In the genomic region with DNA sequence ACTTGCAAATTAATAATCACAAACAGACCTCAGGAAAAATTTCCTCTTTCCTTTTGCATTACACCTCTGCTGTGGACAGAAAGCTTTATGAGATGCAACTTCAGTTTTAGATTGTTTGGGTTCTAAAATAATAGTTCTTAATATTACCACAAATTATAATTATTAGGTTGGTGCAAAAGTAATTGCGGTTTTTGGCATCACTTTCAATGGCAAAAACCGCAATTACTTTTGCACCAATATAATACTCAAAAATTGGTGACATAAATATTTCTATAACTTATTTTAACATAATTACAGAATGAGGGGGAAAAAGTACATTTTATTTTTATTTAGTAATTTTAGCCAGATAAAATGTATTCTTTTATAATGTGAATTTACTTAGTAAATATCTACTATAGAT, we compare ENCODE assay signal across 22 cellular contexts.
"Had no signal": no experiment of that assay in that cellular context is flagged by ENCODE, and none has a peak within 500 bp of the region (broad histone marks: within the 10 kb centered on the region; RNA-seq: fewer than 3 reads in every experiment).

No MANE protein-coding gene starts in this region.

- FAIRE-seq: keratinocyte, urothelium cell line had no signal

- H3K4me1 ChIP-seq: left lung, right atrium auricular region, suprapubic skin, tibial artery, upper lobe of right lung had no signal

- H3K36me3 ChIP-seq: left lung, ovary, right atrium auricular region, suprapubic skin, thoracic aorta, tibial artery, upper lobe of right lung had no signal

- H3K4me3 ChIP-seq: left lung, lung, mucosa of descending colon, ovary, right atrium auricular region, skin epidermis, suprapubic skin, thoracic aorta, tibial artery, upper lobe of right lung had no signal

- H3K27me3 ChIP-seq: left lung, ovary, right atrium auricular region, suprapubic skin, tibial artery, upper lobe of right lung had no signal

- H3K27ac ChIP-seq: left lung, ovary, right atrium auricular region, skin epidermis, suprapubic skin, thoracic aorta, tibial artery, upper lobe of right lung had no signal

- DNase-seq: hippocampal formation; left colon; left lung; midbrain; mucosa of descending colon; naive thymus-derived CD4-positive, alpha-beta T cell; ovary; stimulated activated CD4-positive, alpha-beta T cell treated with anti-CD3 and anti-CD28 coated beads, Interleukin-12 subunit alpha, Interleukin-12 subunit beta, amount 100 ng/mL, for 4 hours; stimulated activated CD4-positive, alpha-beta T cell treated with anti-CD3 and anti-CD28 coated beads, Interleukin-15, amount 100 ng/mL, for 24 hours; stimulated activated CD4-positive, alpha-beta T cell treated with anti-CD3 and anti-CD28 coated beads, Interleukin-2, amount 100 ng/mL, for 24 hours; stimulated activated CD4-positive, alpha-beta T cell treated with anti-CD3 and anti-CD28 coated beads, Interleukin-4, amount 100 ng/mL, for 24 hours; stimulated activated naive CD4-positive, alpha-beta T cell; tibial artery; trophoblast cell; upper lobe of right lung had no signal
